11 cellular contexts compared by ENCODE assay signal in the genomic region with DNA sequence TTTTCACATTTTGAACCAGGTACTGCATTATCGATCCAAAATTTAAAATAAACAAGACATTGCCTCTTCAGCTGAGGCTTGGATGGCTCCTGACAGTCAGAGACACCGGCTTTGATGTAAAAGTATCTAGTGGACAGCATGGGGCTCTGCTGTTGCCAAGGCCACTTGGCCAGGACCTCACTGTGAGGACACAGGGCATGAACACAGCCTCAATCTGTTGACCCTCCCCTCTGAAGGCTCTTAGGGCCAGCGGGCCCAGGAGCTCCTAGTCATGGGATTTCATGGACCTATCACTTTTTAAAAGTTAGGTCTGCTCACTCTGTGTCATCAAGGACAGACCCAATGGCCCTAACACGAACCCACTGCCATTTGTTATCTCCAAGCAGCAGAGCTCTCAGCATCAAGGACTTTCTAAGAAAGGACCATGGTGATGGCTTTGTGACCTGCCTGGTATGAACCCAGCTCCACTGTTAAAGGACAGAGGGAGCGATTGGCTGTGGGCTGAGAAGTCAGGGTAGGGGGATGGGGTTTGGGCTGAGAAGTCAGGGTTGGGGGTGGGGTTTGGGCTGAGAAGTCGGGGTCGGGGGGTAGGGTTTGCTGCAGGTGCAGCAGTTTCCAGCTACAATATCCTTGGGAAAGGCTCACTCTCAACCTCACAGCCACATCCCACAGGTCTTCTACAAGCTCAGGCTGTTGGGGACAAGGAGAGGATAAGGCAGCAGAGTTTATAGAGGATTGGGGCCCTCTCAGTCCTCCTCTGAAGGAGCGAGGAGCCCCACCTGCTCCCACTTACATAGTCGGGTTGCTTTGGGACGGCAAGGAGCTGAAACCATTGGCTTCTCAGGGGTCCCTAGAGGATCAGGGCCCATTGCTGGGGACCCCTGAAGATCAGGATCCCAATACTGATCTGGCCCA.
"Had no signal": no experiment of that assay in that cellular context is flagged by ENCODE, and none has a peak within 500 bp of the region (broad histone marks: within the 10 kb centered on the region; RNA-seq: fewer than 3 reads in every experiment).

No MANE protein-coding gene starts in this region.

- ATAC-seq: gastroesophageal sphincter; left colon; stimulated activated effector memory CD8-positive, alpha-beta T cell treated with anti-CD3 and anti-CD28 coated beads, Interleukin-12 subunit alpha, Interleukin-12 subunit beta, amount 100 ng/mL, for 72 hours had no signal

- DNase-seq: activated CD4-positive, alpha-beta memory T cell treated with anti-CD3 and anti-CD28 coated beads, Interleukin-2, amount 10 ng/mL, durations not matched to agents 7 days and 5 days; activated CD4-positive, CD25-positive, alpha-beta regulatory T cell treated with anti-CD3 and anti-CD28 coated beads, Interleukin-2, amount 50 U/mL, for 72 hours; activated naive CD4-positive, alpha-beta T cell treated with Interleukin-2 at 50 U/mL for 16 hours; dermis blood vessel endothelial cell; left colon; midbrain; T-helper 1 cell; T1000; thyroid gland had no signal
